ENCODE assay signal across 10 cellular contexts in the genomic region with DNA sequence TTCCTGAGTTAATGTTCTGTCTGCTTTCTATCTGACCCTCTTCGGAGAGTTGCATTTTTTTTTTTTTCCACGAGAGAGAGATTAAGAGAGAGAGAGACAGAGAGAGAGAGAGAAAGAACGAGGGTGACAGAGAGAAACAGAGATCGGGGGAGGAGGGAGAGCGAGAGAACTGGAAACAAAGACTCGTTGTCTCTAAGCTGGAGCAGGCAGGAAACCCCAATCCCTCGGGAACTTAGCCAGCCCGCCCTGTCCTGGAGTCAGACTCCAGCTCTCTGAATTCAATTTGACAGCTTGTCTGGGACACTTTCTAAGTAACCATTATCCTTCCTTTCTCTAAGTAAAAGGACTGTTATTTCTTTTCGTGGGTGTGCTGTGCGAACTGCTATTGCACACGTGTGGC.
DNase-seq lines count a peak whose midpoint lies in the region; ATAC-seq and TF ChIP-seq lines count a peak whose summit lies in the region.
"Had no signal": no experiment of that assay in that cellular context is flagged by ENCODE, and none has a peak within 500 bp of the region (broad histone marks: within the 10 kb centered on the region; RNA-seq: fewer than 3 reads in every experiment).

No MANE protein-coding gene starts in this region.

- H3K4me1 Mint-ChIP-seq in natural killer cell (peaks cover 46 to 68% of the 10 kb centered on the region in 2 donors), mesothelial cell of epicardium (peaks cover 28% of the 10 kb centered on the region), endodermal cell (peaks cover 11% of the 10 kb centered on the region)
- H3K4me1 Mint-ChIP-seq in natural killer cell treated with Interleukin-12 subunit alpha and Interleukin-12 subunit beta and Interleukin-15 and Interleukin-18, amount 100 ng/mL, for 72 hours (ENCODE audit: low read depth in 2 of 2) = peaks cover 16 to 24% of the 10 kb centered on the region in 2 donors
- H3K4me1 Mint-ChIP-seq in activated CD4-positive, alpha-beta T cell treated with anti-CD3 and anti-CD28 coated beads for 36 hours = peaks cover 2% of the 10 kb centered on the region

- H3K36me3 Mint-ChIP-seq in natural killer cell (no peaks in the 10 kb centered on the region), mesothelial cell of epicardium (no peaks in the 10 kb centered on the region), endodermal cell (ENCODE audit: low read depth) (no peaks in the 10 kb centered on the region)
- peaks cover 5% of the 10 kb centered on the region for H3K36me3 Mint-ChIP-seq in natural killer cell treated with Interleukin-12 subunit alpha and Interleukin-12 subunit beta and Interleukin-15 and Interleukin-18, amount 100 ng/mL, for 72 hours
- peaks cover 25% of the 10 kb centered on the region for H3K36me3 Mint-ChIP-seq in activated CD4-positive, alpha-beta T cell treated with anti-CD3 and anti-CD28 coated beads for 36 hours (ENCODE audit: low read depth)

- peak overlapping the region in 1 of 4 experiments; percentile 2 for H3K4me3 ChIP-seq in fibroblast of lung (replicated peaks in 1 of 4; ENCODE audit: control extremely low read depth in 1 of 4, insufficient read depth in 1 of 4, low read depth in 3 of 4, low read length in 4 of 4)
- H3K4me3 ChIP-seq in endodermal cell (ENCODE audit: low read length) = no peak overlapping the region
- H3K4me3 ChIP-seq: thyroid gland had no signal

- TF ChIP-seq CTCF in natural killer cell (IDR thresholded peaks at IDR 0.05) = no peak
- TF ChIP-seq CTCF in fibroblast of lung (conservative IDR thresholded peaks at IDR 0.05 in 1 of 2, IDR thresholded peaks at IDR 0.05 in 1 of 2; ENCODE audit: low read depth in 1 of 2, low read length in 2 of 2) = no peak
- no peak for TF ChIP-seq CTCF in mesothelial cell of epicardium (IDR thresholded peaks at IDR 0.05; ENCODE audit: unreplicated experiment)
- TF ChIP-seq CTCF in endodermal cell (conservative IDR thresholded peaks at IDR 0.05) = no peak

- H3K9me3 ChIP-seq in fibroblast of lung (ENCODE audit: control insufficient read depth, insufficient read depth, low read depth, low read length) (no peaks in the 10 kb centered on the region), endodermal cell (ENCODE audit: control insufficient read depth, low read length) (no peaks in the 10 kb centered on the region)
- H3K9me3 ChIP-seq: thyroid gland had no signal

- ATAC-seq in natural killer cell (no peak), HG02623 (IDR thresholded peaks at IDR 0.05; ENCODE audit: unreplicated experiment) (no peak)
- no peak for ATAC-seq in natural killer cell treated with Interleukin-12 subunit alpha and Interleukin-12 subunit beta and Interleukin-15 and Interleukin-18, amount 100 ng/mL, for 72 hours
- ATAC-seq in activated CD4-positive, alpha-beta T cell treated with anti-CD3 and anti-CD28 coated beads for 36 hours = no peak

- POLR2A ChIA-PET in activated CD4-positive, alpha-beta T cell treated with anti-CD3 and anti-CD28 coated beads for 36 hours (lab: Charles Lee) = interaction anchor here (0.7 kb wide), 1 partner anchor 768 kb away, joined by 3 read pairs; no protein-coding TSS in a partner anchor

- no peaks in the 10 kb centered on the region for H3K4me1 ChIP-seq in fibroblast of lung (ENCODE audit: control insufficient read depth, extremely low read depth, insufficient read depth, low read length)
- no peaks in the 10 kb centered on the region for H3K4me1 ChIP-seq in endodermal cell (ENCODE audit: control insufficient read depth, insufficient read depth, low read length)
- H3K4me1 ChIP-seq: thyroid gland had no signal

- H3K27ac Mint-ChIP-seq in natural killer cell (peak overlapping the region; percentile 68 to 78), mesothelial cell of epicardium (peak overlapping the region; percentile 94), endodermal cell (no peak overlapping the region)
- no peak overlapping the region for H3K27ac Mint-ChIP-seq in natural killer cell treated with Interleukin-12 subunit alpha and Interleukin-12 subunit beta and Interleukin-15 and Interleukin-18, amount 100 ng/mL, for 72 hours
- H3K27ac Mint-ChIP-seq in activated CD4-positive, alpha-beta T cell treated with anti-CD3 and anti-CD28 coated beads for 36 hours = no peak overlapping the region

- H3K4me2 ChIP-seq in fibroblast of lung (ENCODE audit: extremely low read depth, insufficient read depth, low read length) = peak overlapping the region; percentile 27

- H3K27me3 Mint-ChIP-seq in natural killer cell (ENCODE audit: low read depth in 2 of 2) = no peaks in the 10 kb centered on the region
- no peaks in the 10 kb centered on the region for H3K27me3 Mint-ChIP-seq in natural killer cell treated with Interleukin-12 subunit alpha and Interleukin-12 subunit beta and Interleukin-15 and Interleukin-18, amount 100 ng/mL, for 72 hours
- H3K27me3 Mint-ChIP-seq in mesothelial cell of epicardium (ENCODE audit: low read depth) = peaks cover 15% of the 10 kb centered on the region
- H3K27me3 Mint-ChIP-seq in endodermal cell (ENCODE audit: insufficient read depth) = peaks cover 6% of the 10 kb centered on the region
- no peaks in the 10 kb centered on the region for H3K27me3 Mint-ChIP-seq in activated CD4-positive, alpha-beta T cell treated with anti-CD3 and anti-CD28 coated beads for 36 hours

- H4K20me1 ChIP-seq in fibroblast of lung (ENCODE audit: control insufficient read depth, extremely low read depth, insufficient read depth, low read length) = no peaks in the 10 kb centered on the region

- H3K4me3 Mint-ChIP-seq in natural killer cell (no peak overlapping the region), mesothelial cell of epicardium (peak overlapping the region; percentile 46), endodermal cell (no peak overlapping the region)
- H3K4me3 Mint-ChIP-seq in natural killer cell treated with Interleukin-12 subunit alpha and Interleukin-12 subunit beta and Interleukin-15 and Interleukin-18, amount 100 ng/mL, for 72 hours = no peak overlapping the region
- no peak overlapping the region for H3K4me3 Mint-ChIP-seq in activated CD4-positive, alpha-beta T cell treated with anti-CD3 and anti-CD28 coated beads for 36 hours

- H3K9me3 Mint-ChIP-seq in natural killer cell = no peaks in the 10 kb centered on the region
- no peaks in the 10 kb centered on the region for H3K9me3 Mint-ChIP-seq in natural killer cell treated with Interleukin-12 subunit alpha and Interleukin-12 subunit beta and Interleukin-15 and Interleukin-18, amount 100 ng/mL, for 72 hours
- H3K9me3 Mint-ChIP-seq in mesothelial cell of epicardium = no peaks in the 10 kb centered on the region
- no peaks in the 10 kb centered on the region for H3K9me3 Mint-ChIP-seq in endodermal cell
- H3K9me3 Mint-ChIP-seq in activated CD4-positive, alpha-beta T cell treated with anti-CD3 and anti-CD28 coated beads for 36 hours (ENCODE audit: low read depth) = no peaks in the 10 kb centered on the region

- DNase-seq in natural killer cell = no peak
- DNase-seq in natural killer cell treated with Interleukin-12 subunit alpha and Interleukin-12 subunit beta and Interleukin-15 and Interleukin-18, amount 100 ng/mL, for 72 hours (ENCODE audit: low spot score) = no peak
- peak; percentile 73 to 84 for DNase-seq in fibroblast of lung (ENCODE audit: low read depth in 2 of 2)
- peak in 1 of 2 experiments; percentile 48 for DNase-seq in mesothelial cell of epicardium (ENCODE audit: low spot score in 2 of 2, unreplicated experiment in 2 of 2)
- DNase-seq in endodermal cell = no peak
- no peak for DNase-seq in NCI-H187 (lab: John Stamatoyannopoulos, UW)
- DNase-seq in activated CD4-positive, alpha-beta T cell treated with anti-CD3 and anti-CD28 coated beads for 36 hours = no peak
- DNase-seq: stimulated activated CD4-positive, alpha-beta T cell treated with anti-CD3 and anti-CD28 coated beads, Interleukin-2, amount 100 ng/mL, for 24 hours; thyroid gland had no signal

- no peaks in the 10 kb centered on the region for H3K36me3 ChIP-seq in fibroblast of lung (ENCODE audit: control insufficient read depth, insufficient read depth, low read length)
- no peaks in the 10 kb centered on the region for H3K36me3 ChIP-seq in endodermal cell (ENCODE audit: control insufficient read depth, insufficient read depth, low read length)
- H3K36me3 ChIP-seq: thyroid gland had no signal

- WGBS in endodermal cell (ENCODE audit: insufficient coverage in 1 of 2, insufficient read length in 1 of 2), 2 experiments = 62 to 79% methylated on average over 10 to 11 of the region's 11 CpGs

- CTCF ChIA-PET in activated CD4-positive, alpha-beta T cell treated with anti-CD3 and anti-CD28 coated beads for 36 hours (lab: Charles Lee) = interaction anchor here (0.7 to 2.4 kb wide), 2 partner anchors 597 to 618 kb away, joined by 3 to 5 read pairs; no protein-coding TSS in a partner anchor

- no peak overlapping the region for H2AFZ ChIP-seq in fibroblast of lung (ENCODE audit: low read length)

- H3K79me2 ChIP-seq in fibroblast of lung (ENCODE audit: control insufficient read depth, insufficient read depth, low read length) = no peaks in the 10 kb centered on the region

- H3K9ac ChIP-seq in fibroblast of lung (ENCODE audit: insufficient read depth, low read length) = no peak overlapping the region
- no peak overlapping the region for H3K9ac ChIP-seq in endodermal cell (ENCODE audit: extremely low read depth, low read length, poor library complexity, severe bottlenecking)

- intact Hi-C loops in natural killer cell (cut with micrococcal nuclease) = no loop called here
- intact Hi-C loops in activated CD4-positive, alpha-beta T cell treated with anti-CD3 and anti-CD28 coated beads for 36 hours (cut with DNase I, micrococcal nuclease) = no loop called here

- H3K27ac ChIP-seq in fibroblast of lung (ENCODE audit: insufficient read depth, low read length) (no peak overlapping the region), endodermal cell (ENCODE audit: low read depth, low read length) (no peak overlapping the region)
- H3K27ac ChIP-seq: thyroid gland had no signal

- no peaks in the 10 kb centered on the region for H3K27me3 ChIP-seq in fibroblast of lung (ENCODE audit: control insufficient read depth, insufficient read depth, low read length)
- no peaks in the 10 kb centered on the region for H3K27me3 ChIP-seq in endodermal cell (ENCODE audit: control insufficient read depth, insufficient read depth, low read length, poor library complexity, severe bottlenecking)
- H3K27me3 ChIP-seq: thyroid gland had no signal

Comparison
In these comparisons a context has a peak if more than half of its experiments do, and no peak if none do; other contexts are left out.
1. H3K27ac Mint-ChIP-seq: peak in natural killer cell (2 of 2) and mesothelial cell of epicardium (single experiment); none in natural killer cell treated with Interleukin-12 subunit alpha and Interleukin-12 subunit beta and Interleukin-15 and Interleukin-18, amount 100 ng/mL, for 72 hours (0 of 2), endodermal cell (single experiment) and activated CD4-positive, alpha-beta T cell treated with anti-CD3 and anti-CD28 coated beads for 36 hours (single experiment).
2. DNase-seq: peak in fibroblast of lung (2 of 2); none in natural killer cell (single experiment), natural killer cell treated with Interleukin-12 subunit alpha and Interleukin-12 subunit beta and Interleukin-15 and Interleukin-18, amount 100 ng/mL, for 72 hours (single experiment), endodermal cell (single experiment), NCI-H187 (0 of 2) and activated CD4-positive, alpha-beta T cell treated with anti-CD3 and anti-CD28 coated beads for 36 hours (single experiment).